In the genomic region with DNA sequence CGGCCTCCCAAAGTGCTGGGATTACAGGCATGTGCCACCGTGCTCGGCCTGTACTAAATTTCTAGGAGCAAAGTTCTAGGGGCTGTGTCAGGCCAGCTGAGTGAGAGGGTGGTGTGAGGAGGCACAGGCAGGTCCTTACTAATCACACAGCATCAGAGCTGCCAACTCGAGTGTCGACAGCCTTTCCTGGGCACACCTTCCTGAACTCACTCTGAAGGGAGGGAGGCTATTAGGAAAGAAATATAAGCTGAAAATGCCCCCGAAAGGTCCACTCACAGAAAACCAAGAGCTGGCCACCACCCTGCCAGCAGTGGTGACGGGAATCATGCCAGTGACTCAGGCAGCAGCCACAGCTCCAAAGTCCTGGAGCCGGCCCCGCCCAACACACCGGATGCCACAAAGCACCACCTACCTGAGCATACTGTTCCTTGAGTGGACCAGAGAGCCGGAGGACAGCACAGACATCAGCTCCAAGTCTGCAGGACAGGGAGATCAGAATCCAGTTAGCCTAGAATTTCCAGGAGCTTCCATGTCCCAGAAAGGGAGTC, we compare ENCODE assay signal across 1 cellular context.
TF ChIP-seq lines count a peak whose summit lies in the region.

No MANE protein-coding gene starts in this region.

TF ChIP-seq in HepG2, 621 proteins besides CTCF, POLR2A, EP300 and RAD21 (continued from another document and continues in another):
- TF ChIP-seq, protein P1, sequence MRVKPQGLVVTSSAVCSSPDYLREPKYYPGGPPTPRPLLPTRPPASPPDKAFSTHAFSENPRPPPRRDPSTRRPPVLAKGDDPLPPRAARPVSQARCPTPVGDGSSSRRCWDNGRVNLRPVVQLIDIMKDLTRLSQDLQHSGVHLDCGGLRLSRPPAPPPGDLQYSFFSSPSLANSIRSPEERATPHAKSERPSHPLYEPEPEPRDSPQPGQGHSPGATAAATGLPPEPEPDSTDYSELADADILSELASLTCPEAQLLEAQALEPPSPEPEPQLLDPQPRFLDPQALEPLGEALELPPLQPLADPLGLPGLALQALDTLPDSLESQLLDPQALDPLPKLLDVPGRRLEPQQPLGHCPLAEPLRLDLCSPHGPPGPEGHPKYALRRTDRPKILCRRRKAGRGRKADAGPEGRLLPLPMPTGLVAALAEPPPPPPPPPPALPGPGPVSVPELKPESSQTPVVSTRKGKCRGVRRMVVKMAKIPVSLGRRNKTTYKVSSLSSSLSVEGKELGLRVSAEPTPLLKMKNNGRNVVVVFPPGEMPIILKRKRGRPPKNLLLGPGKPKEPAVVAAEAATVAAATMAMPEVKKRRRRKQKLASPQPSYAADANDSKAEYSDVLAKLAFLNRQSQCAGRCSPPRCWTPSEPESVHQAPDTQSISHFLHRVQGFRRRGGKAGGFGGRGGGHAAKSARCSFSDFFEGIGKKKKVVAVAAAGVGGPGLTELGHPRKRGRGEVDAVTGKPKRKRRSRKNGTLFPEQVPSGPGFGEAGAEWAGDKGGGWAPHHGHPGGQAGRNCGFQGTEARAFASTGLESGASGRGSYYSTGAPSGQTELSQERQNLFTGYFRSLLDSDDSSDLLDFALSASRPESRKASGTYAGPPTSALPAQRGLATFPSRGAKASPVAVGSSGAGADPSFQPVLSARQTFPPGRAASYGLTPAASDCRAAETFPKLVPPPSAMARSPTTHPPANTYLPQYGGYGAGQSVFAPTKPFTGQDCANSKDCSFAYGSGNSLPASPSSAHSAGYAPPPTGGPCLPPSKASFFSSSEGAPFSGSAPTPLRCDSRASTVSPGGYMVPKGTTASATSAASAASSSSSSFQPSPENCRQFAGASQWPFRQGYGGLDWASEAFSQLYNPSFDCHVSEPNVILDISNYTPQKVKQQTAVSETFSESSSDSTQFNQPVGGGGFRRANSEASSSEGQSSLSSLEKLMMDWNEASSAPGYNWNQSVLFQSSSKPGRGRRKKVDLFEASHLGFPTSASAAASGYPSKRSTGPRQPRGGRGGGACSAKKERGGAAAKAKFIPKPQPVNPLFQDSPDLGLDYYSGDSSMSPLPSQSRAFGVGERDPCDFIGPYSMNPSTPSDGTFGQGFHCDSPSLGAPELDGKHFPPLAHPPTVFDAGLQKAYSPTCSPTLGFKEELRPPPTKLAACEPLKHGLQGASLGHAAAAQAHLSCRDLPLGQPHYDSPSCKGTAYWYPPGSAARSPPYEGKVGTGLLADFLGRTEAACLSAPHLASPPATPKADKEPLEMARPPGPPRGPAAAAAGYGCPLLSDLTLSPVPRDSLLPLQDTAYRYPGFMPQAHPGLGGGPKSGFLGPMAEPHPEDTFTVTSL (CRISPR knock-in tag; IDR thresholded peaks at IDR 0.05; ENCODE audit: borderline replicate concordance), result peak; percentile 66; the same call in 1 of the 2 replicates
- TF ChIP-seq ZNF674 (CRISPR knock-in tag; IDR thresholded peaks at IDR 0.05; ENCODE audit: low read depth) (no peak), PPARG (CRISPR knock-in tag; conservative IDR thresholded peaks at IDR 0.05) (peak; percentile 44; the same call in 1 of the 2 replicates), HMG20A (CRISPR knock-in tag; IDR thresholded peaks at IDR 0.05; ENCODE audit: borderline replicate concordance) (peak; percentile 8; the same call in 1 of the 2 replicates), AKAP8 (CRISPR knock-in tag; IDR thresholded peaks at IDR 0.05) (0 out of 2 replicates have a peak, but pooled peaks have one; percentile 20), ERF (CRISPR knock-in tag; IDR thresholded peaks at IDR 0.05) (peak; percentile 64; the same call in 1 of the 2 replicates), ZNF263 (CRISPR knock-in tag; IDR thresholded peaks at IDR 0.05) (no peak), MTA1 (CRISPR knock-in tag; IDR thresholded peaks at IDR 0.05; ENCODE audit: borderline replicate concordance) (peak; percentile 64; the same call in 1 of the 2 replicates), MEIS2 (CRISPR knock-in tag; IDR thresholded peaks at IDR 0.05) (peak; percentile 62; the same call in 1 of the 2 replicates), ZNF788 (CRISPR knock-in tag; IDR thresholded peaks at IDR 0.05; ENCODE audit: borderline replicate concordance) (peak; percentile 57; the same call in 1 of the 2 replicates), SETDB1 (CRISPR knock-in tag; IDR thresholded peaks at IDR 0.05; ENCODE audit: borderline replicate concordance) (no peak), ZNF83 (CRISPR knock-in tag; IDR thresholded peaks at IDR 0.05; ENCODE audit: borderline replicate concordance) (0 out of 2 replicates have a peak, but pooled peaks have one; percentile 59), ETV5 (CRISPR knock-in tag; IDR thresholded peaks at IDR 0.05; ENCODE audit: borderline replicate concordance) (peak; percentile 96), ZMYM2 (CRISPR knock-in tag; IDR thresholded peaks at IDR 0.05) (no peak), ZFP82 (CRISPR knock-in tag; IDR thresholded peaks at IDR 0.05; ENCODE audit: borderline replicate concordance) (peak; percentile 34; the same call in 1 of the 2 replicates), ASH2L (IDR thresholded peaks at IDR 0.05; ENCODE audit: insufficient read length, low read depth, low read length) (peak; percentile 88), JUN (CRISPR knock-in tag; IDR thresholded peaks at IDR 0.05) (no peak), MIXL1 (CRISPR knock-in tag; IDR thresholded peaks at IDR 0.05) (no peak; the same call in 1 of the 2 replicates), KDM5B (CRISPR knock-in tag; IDR thresholded peaks at IDR 0.05; ENCODE audit: borderline replicate concordance) (peak; percentile 49; the same call in 1 of the 2 replicates), ZNF138 (CRISPR knock-in tag; IDR thresholded peaks at IDR 0.05; ENCODE audit: low read depth) (no peak), NR2F6 (IDR thresholded peaks at IDR 0.05) (no peak), NR2F6 (CRISPR knock-in tag; IDR thresholded peaks at IDR 0.05) (peak; percentile 33; the same call in 1 of the 2 replicates), BCL6 (CRISPR knock-in tag; IDR thresholded peaks at IDR 0.05) (no peak), ZNF331 (CRISPR knock-in tag; IDR thresholded peaks at IDR 0.05) (peak; percentile 73; the same call in 1 of the 2 replicates), CREM (IDR thresholded peaks at IDR 0.05) (peak; percentile 47), CREM (CRISPR knock-in tag; IDR thresholded peaks at IDR 0.05) (no peak), ZSCAN30 (CRISPR knock-in tag; IDR thresholded peaks at IDR 0.05) (no peak)
- TF ChIP-seq, protein P2, sequence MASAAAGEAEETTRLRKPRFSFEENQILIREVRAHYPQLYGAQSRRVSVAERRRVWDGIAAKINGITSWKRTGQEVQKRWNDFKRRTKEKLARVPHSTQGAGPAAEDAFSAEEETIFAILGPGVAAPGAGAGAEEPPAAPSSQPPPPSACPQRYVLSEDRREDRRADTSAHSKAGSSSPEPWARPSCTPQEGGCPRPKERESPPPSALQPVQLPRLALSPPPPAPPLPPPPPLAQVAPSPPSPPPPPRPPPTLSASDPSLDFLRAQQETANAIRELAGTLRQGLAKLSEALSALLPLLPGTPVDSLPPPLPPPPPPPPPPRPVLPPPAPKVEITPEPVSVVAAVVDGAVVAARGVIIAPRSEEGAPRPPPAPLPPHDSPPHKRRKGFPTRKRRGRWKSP (CRISPR knock-in tag; IDR thresholded peaks at IDR 0.05), result no peak
- TF ChIP-seq, protein P3, sequence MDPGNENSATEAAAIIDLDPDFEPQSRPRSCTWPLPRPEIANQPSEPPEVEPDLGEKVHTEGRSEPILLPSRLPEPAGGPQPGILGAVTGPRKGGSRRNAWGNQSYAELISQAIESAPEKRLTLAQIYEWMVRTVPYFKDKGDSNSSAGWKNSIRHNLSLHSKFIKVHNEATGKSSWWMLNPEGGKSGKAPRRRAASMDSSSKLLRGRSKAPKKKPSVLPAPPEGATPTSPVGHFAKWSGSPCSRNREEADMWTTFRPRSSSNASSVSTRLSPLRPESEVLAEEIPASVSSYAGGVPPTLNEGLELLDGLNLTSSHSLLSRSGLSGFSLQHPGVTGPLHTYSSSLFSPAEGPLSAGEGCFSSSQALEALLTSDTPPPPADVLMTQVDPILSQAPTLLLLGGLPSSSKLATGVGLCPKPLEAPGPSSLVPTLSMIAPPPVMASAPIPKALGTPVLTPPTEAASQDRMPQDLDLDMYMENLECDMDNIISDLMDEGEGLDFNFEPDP (CRISPR knock-in tag; conservative IDR thresholded peaks at IDR 0.05), result no peak
- TF ChIP-seq, protein P4, sequence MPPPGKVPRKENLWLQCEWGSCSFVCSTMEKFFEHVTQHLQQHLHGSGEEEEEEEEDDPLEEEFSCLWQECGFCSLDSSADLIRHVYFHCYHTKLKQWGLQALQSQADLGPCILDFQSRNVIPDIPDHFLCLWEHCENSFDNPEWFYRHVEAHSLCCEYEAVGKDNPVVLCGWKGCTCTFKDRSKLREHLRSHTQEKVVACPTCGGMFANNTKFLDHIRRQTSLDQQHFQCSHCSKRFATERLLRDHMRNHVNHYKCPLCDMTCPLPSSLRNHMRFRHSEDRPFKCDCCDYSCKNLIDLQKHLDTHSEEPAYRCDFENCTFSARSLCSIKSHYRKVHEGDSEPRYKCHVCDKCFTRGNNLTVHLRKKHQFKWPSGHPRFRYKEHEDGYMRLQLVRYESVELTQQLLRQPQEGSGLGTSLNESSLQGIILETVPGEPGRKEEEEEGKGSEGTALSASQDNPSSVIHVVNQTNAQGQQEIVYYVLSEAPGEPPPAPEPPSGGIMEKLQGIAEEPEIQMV (CRISPR knock-in tag; IDR thresholded peaks at IDR 0.05; ENCODE audit: low read depth), result peak; percentile 71; the same call in 1 of the 2 replicates
- TF ChIP-seq, protein P5, sequence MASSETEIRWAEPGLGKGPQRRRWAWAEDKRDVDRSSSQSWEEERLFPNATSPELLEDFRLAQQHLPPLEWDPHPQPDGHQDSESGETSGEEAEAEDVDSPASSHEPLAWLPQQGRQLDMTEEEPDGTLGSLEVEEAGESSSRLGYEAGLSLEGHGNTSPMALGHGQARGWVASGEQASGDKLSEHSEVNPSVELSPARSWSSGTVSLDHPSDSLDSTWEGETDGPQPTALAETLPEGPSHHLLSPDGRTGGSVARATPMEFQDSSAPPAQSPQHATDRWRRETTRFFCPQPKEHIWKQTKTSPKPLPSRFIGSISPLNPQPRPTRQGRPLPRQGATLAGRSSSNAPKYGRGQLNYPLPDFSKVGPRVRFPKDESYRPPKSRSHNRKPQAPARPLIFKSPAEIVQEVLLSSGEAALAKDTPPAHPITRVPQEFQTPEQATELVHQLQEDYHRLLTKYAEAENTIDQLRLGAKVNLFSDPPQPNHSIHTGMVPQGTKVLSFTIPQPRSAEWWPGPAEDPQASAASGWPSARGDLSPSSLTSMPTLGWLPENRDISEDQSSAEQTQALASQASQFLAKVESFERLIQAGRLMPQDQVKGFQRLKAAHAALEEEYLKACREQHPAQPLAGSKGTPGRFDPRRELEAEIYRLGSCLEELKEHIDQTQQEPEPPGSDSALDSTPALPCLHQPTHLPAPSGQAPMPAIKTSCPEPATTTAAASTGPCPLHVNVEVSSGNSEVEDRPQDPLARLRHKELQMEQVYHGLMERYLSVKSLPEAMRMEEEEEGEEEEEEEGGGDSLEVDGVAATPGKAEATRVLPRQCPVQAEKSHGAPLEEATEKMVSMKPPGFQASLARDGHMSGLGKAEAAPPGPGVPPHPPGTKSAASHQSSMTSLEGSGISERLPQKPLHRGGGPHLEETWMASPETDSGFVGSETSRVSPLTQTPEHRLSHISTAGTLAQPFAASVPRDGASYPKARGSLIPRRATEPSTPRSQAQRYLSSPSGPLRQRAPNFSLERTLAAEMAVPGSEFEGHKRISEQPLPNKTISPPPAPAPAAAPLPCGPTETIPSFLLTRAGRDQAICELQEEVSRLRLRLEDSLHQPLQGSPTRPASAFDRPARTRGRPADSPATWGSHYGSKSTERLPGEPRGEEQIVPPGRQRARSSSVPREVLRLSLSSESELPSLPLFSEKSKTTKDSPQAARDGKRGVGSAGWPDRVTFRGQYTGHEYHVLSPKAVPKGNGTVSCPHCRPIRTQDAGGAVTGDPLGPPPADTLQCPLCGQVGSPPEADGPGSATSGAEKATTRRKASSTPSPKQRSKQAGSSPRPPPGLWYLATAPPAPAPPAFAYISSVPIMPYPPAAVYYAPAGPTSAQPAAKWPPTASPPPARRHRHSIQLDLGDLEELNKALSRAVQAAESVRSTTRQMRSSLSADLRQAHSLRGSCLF (CRISPR knock-in tag; IDR thresholded peaks at IDR 0.05; ENCODE audit: borderline replicate concordance), result no peak
- TF ChIP-seq, protein P6, sequence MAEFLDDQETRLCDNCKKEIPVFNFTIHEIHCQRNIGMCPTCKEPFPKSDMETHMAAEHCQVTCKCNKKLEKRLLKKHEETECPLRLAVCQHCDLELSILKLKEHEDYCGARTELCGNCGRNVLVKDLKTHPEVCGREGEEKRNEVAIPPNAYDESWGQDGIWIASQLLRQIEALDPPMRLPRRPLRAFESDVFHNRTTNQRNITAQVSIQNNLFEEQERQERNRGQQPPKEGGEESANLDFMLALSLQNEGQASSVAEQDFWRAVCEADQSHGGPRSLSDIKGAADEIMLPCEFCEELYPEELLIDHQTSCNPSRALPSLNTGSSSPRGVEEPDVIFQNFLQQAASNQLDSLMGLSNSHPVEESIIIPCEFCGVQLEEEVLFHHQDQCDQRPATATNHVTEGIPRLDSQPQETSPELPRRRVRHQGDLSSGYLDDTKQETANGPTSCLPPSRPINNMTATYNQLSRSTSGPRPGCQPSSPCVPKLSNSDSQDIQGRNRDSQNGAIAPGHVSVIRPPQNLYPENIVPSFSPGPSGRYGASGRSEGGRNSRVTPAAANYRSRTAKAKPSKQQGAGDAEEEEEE (CRISPR knock-in tag; IDR thresholded peaks at IDR 0.05; ENCODE audit: borderline replicate concordance), result 0 out of 2 replicates have a peak, but pooled peaks have one; percentile 19
- TF ChIP-seq, protein P7, sequence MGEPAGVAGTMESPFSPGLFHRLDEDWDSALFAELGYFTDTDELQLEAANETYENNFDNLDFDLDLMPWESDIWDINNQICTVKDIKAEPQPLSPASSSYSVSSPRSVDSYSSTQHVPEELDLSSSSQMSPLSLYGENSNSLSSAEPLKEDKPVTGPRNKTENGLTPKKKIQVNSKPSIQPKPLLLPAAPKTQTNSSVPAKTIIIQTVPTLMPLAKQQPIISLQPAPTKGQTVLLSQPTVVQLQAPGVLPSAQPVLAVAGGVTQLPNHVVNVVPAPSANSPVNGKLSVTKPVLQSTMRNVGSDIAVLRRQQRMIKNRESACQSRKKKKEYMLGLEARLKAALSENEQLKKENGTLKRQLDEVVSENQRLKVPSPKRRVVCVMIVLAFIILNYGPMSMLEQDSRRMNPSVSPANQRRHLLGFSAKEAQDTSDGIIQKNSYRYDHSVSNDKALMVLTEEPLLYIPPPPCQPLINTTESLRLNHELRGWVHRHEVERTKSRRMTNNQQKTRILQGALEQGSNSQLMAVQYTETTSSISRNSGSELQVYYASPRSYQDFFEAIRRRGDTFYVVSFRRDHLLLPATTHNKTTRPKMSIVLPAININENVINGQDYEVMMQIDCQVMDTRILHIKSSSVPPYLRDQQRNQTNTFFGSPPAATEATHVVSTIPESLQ (CRISPR knock-in tag; conservative IDR thresholded peaks at IDR 0.05), result no peak
